Comparison of ENCODE assay signal across 9 cellular contexts in the genomic region with DNA sequence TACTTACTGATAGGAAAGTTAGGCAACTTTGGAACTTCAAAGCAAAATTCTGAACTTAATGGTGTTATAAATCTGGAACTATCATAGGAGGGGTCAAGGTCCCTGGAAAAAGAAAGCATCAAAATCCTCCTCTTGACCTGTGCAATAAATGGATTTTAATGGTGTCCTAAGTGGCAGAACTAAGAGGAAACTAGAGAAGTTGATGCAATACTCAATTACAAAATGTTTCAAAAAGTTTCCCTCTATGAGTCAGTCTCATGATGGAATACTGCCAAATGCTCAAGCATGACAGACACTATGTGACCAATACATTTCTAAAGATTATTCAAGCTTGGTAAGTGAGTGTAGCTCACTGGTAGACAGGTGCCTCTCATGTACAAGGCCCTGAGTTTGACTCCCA. TPM values are rescaled to one million over a fixed set of nuclear protein-coding genes. Genes with fewer than 3 reads are reported as not detected.
A peak's percentile ranks its signal among the peaks of the same experiment; 100 is the strongest.
DNase-seq lines count a peak whose midpoint lies in the region; ATAC-seq and TF ChIP-seq lines count a peak whose summit lies in the region.
"Had no signal": no experiment of that assay in that cellular context is flagged by ENCODE, and none has a peak within 500 bp of the region (broad histone marks: within the 10 kb centered on the region; RNA-seq: fewer than 3 reads in every experiment).

No MANE protein-coding gene starts in this region.

- TF ChIP-seq CTCF in GM13977 (IDR thresholded peaks at IDR 0.05; ENCODE audit: extremely low read depth, insufficient read depth, missing control alignments) (no peak), right lobe of liver (IDR thresholded peaks at IDR 0.05) (no peak)

- H3K9me3 ChIP-seq in right lobe of liver = no peaks in the 10 kb centered on the region
- H3K9me3 ChIP-seq: adrenal gland had no signal

- intact Hi-C loops in right lobe of liver (cut with DNase I) = no loop called here

- ATAC-seq in HG02870 (IDR thresholded peaks at IDR 0.05; ENCODE audit: unreplicated experiment) = peak; percentile 50
- peak; percentile 64 to 95 (median 84) for ATAC-seq in right lobe of liver
- ATAC-seq in naive thymus-derived CD8-positive, alpha-beta T cell = no peak

- TF ChIP-seq POLR2A in right lobe of liver (IDR thresholded peaks at IDR 0.05) = no peak

- no peaks in the 10 kb centered on the region for H3K36me3 ChIP-seq in right lobe of liver
- H3K36me3 ChIP-seq: adrenal gland had no signal

- H3K9me3 Mint-ChIP-seq in naive thymus-derived CD8-positive, alpha-beta T cell = peaks cover 0 to 5% (median 0%) of the 10 kb centered on the region in 9 donors

- no peak overlapping the region for H3K4me3 ChIP-seq in right lobe of liver
- H3K4me3 ChIP-seq: adrenal gland had no signal

- POLR2A ChIA-PET in naive thymus-derived CD8-positive, alpha-beta T cell (lab: Charles Lee) = interaction anchor here (1.2 kb wide), 1 partner anchor 47 kb away, joined by 3 read pairs; a partner anchor contains a TSS

- H3K27me3 Mint-ChIP-seq in naive thymus-derived CD8-positive, alpha-beta T cell = peaks cover 8 to 32% (median 16%) of the 10 kb centered on the region in 5 donors

- H3K36me3 Mint-ChIP-seq in naive thymus-derived CD8-positive, alpha-beta T cell = peaks cover 0 to 2% (median 0%) of the 10 kb centered on the region in 3 donors

- in situ Hi-C loops in GM13977 (cut with MboI; ENCODE audit: low pct_unique_long_range_greater_than_20kb, low sequenced_read_pairs, unreplicated experiment) = no loop called here

- peaks cover 0 to 6% (median 1%) of the 10 kb centered on the region in 4 donors for H3K4me1 Mint-ChIP-seq in naive thymus-derived CD8-positive, alpha-beta T cell

- H3K4me3 Mint-ChIP-seq in naive thymus-derived CD8-positive, alpha-beta T cell = no peak overlapping the region

- DNase-seq in GM13977 (ENCODE audit: low spot score) (peak; percentile 4), SKM-1 treated with dmso at 0.1 percent for 144 hours (lab: John Stamatoyannopoulos, UW; ENCODE audit: unreplicated experiment) (peak; percentile 73), right lobe of liver (no peak), Ammon's horn (ENCODE audit: low spot score) (no peak)
- DNase-seq in central memory CD4-positive, alpha-beta T cell = no peak
- no peak for DNase-seq in stimulated activated CD4-positive, alpha-beta T cell treated with anti-CD3 and anti-CD28 coated beads, Interleukin-4, amount 100 ng/mL, for 24 hours
- DNase-seq in naive thymus-derived CD8-positive, alpha-beta T cell = no peak

- no peaks in the 10 kb centered on the region for H3K27me3 ChIP-seq in right lobe of liver
- H3K27me3 ChIP-seq: adrenal gland had no signal

- H3K27ac ChIP-seq in right lobe of liver = no peak overlapping the region
- H3K27ac ChIP-seq: adrenal gland had no signal

- H3K4me1 ChIP-seq in right lobe of liver = peaks cover 0 to 17% (median 3%) of the 10 kb centered on the region in 4 donors

- no peak overlapping the region for H3K27ac Mint-ChIP-seq in naive thymus-derived CD8-positive, alpha-beta T cell

RNA-seq across cellular contexts. Expression of a gene that starts 47.7 kb away (rescaled TPM):
- 10 to 100 TPM; 27.8 to 54.1 (median 38.6) TPM for total RNA-seq in right lobe of liver
- total RNA-seq in naive thymus-derived CD8-positive, alpha-beta T cell = 10 to 100 TPM; 51.3 to 62.9 TPM
- 10 to 100 TPM; 54.2 to 76.9 (median 72.2) TPM for polyA plus RNA-seq in naive thymus-derived CD8-positive, alpha-beta T cell

Comparison
In these comparisons a context has a peak if more than half of its experiments do, and no peak if none do; other contexts are left out.
1. DNase-seq: peak in GM13977 (single experiment) and SKM-1 treated with dmso at 0.1 percent for 144 hours (single experiment); none in right lobe of liver (0 of 3), Ammon's horn (single experiment), central memory CD4-positive, alpha-beta T cell (single experiment), stimulated activated CD4-positive, alpha-beta T cell treated with anti-CD3 and anti-CD28 coated beads, Interleukin-4, amount 100 ng/mL, for 24 hours (single experiment) and naive thymus-derived CD8-positive, alpha-beta T cell (0 of 10).
2. ATAC-seq: peak in HG02870 (single experiment) and right lobe of liver (4 of 4); none in naive thymus-derived CD8-positive, alpha-beta T cell (0 of 2).